Comparison of ENCODE assay signal across 25 cellular contexts in the genomic region with DNA sequence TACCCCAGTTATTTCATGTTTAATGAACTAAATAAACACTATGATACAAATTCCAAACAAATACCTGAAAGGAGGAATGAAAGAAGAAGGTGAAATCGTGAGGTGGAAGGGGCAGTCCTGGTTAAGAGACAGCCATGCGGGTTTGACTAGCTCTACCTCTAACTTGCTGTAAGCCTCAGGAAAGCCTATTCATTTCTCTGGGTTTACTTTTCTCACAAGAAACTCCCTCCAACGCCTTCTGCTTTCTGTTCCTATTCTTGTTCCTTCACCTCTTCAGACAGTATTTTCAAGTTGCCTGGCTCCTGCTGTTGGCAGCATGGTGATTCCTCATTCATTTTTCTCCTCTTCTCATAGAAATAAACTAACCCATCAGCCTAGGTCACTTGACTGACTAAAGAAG.
"Had no signal": no experiment of that assay in that cellular context is flagged by ENCODE, and none has a peak within 500 bp of the region (broad histone marks: within the 10 kb centered on the region; RNA-seq: fewer than 3 reads in every experiment).

No MANE protein-coding gene starts in this region.

- H3K4me3 Mint-ChIP-seq: activated CD4-positive, alpha-beta memory T cell treated with anti-CD3 and anti-CD28 coated beads for 36 hours; activated naive CD8-positive, alpha-beta T cell treated with anti-CD3 and anti-CD28 coated beads, Interleukin-2, amount 50 U/mL, for 24 hours; activated T-cell treated with anti-CD3 and anti-CD28 coated beads, Interleukin-2, amount 50 U/mL, for 72 hours; endodermal cell; naive thymus-derived CD4-positive, alpha-beta T cell; neural crest cell; stimulated activated naive CD8-positive, alpha-beta T cell treated with anti-CD3 and anti-CD28 coated beads, Interleukin-15, Interleukin-2, amounts not matched to agents 100 ng/mL and 50 ng/mL, for 24 hours had no signal

- H3K27ac Mint-ChIP-seq: activated CD4-positive, alpha-beta memory T cell treated with anti-CD3 and anti-CD28 coated beads for 36 hours; activated naive CD8-positive, alpha-beta T cell treated with anti-CD3 and anti-CD28 coated beads, Interleukin-2, amount 50 U/mL, for 24 hours; activated T-cell treated with anti-CD3 and anti-CD28 coated beads, Interleukin-2, amount 50 U/mL, for 72 hours; endodermal cell; naive thymus-derived CD4-positive, alpha-beta T cell; stimulated activated naive CD8-positive, alpha-beta T cell treated with anti-CD3 and anti-CD28 coated beads, Interleukin-15, Interleukin-2, amounts not matched to agents 100 ng/mL and 50 ng/mL, for 24 hours had no signal

- H3K9me3 Mint-ChIP-seq: activated CD4-positive, alpha-beta memory T cell treated with anti-CD3 and anti-CD28 coated beads for 36 hours; activated naive CD8-positive, alpha-beta T cell treated with anti-CD3 and anti-CD28 coated beads, Interleukin-2, amount 50 U/mL, for 24 hours; neural crest cell had no signal

- H3K27me3 Mint-ChIP-seq: activated CD4-positive, alpha-beta memory T cell treated with anti-CD3 and anti-CD28 coated beads for 36 hours; activated naive CD8-positive, alpha-beta T cell treated with anti-CD3 and anti-CD28 coated beads, Interleukin-2, amount 50 U/mL, for 24 hours; naive thymus-derived CD4-positive, alpha-beta T cell; stimulated activated naive CD8-positive, alpha-beta T cell treated with anti-CD3 and anti-CD28 coated beads, Interleukin-15, Interleukin-2, amounts not matched to agents 100 ng/mL and 50 ng/mL, for 24 hours had no signal

- H3K4me1 Mint-ChIP-seq: activated naive CD8-positive, alpha-beta T cell treated with anti-CD3 and anti-CD28 coated beads, Interleukin-2, amount 50 U/mL, for 24 hours had no signal

- H3K4me3 ChIP-seq: coronary artery, esophagus squamous epithelium, gastrocnemius medialis, left lung, lung, right lobe of liver, skin epidermis, thyroid gland had no signal

- DNase-seq: activated CD4-positive, alpha-beta memory T cell treated with anti-CD3 and anti-CD28 coated beads for 36 hours; activated CD4-positive, alpha-beta T cell treated with anti-CD3 and anti-CD28 coated beads for 48 hours; activated effector memory CD4-positive, alpha-beta T cell treated with anti-CD3 and anti-CD28 coated beads, Interleukin-2, amount 50 U/mL, for 16 hours; activated naive CD4-positive, alpha-beta T cell treated with anti-CD3 and anti-CD28 coated beads, Interleukin-2, amount 50 U/mL, for 16 hours; activated naive CD8-positive, alpha-beta T cell treated with anti-CD3 and anti-CD28 coated beads, Interleukin-2, amount 50 U/mL, for 24 hours; activated T-cell treated with anti-CD3 and anti-CD28 coated beads, Interleukin-2, amount 50 U/mL, for 72 hours; cerebellar nuclear complex; endodermal cell; esophagus squamous epithelium; gastrocnemius medialis; hippocampal formation; kidney glomerular epithelial cell; left lung; naive thymus-derived CD4-positive, alpha-beta T cell; occipital lobe; posterior cingulate gyrus; right lobe of liver; stimulated activated CD4-positive, alpha-beta T cell treated with anti-CD3 and anti-CD28 coated beads, Interleukin-1b, Interleukin-23, amount 100 ng/mL, for 48 hours; substantia nigra; thyroid gland had no signal

- ATAC-seq: activated naive CD8-positive, alpha-beta T cell treated with anti-CD3 and anti-CD28 coated beads, Interleukin-2, amount 50 U/mL, for 24 hours; activated T-cell treated with anti-CD3 and anti-CD28 coated beads, Interleukin-2, amount 50 U/mL, for 72 hours; gastrocnemius medialis; left lung; naive thymus-derived CD4-positive, alpha-beta T cell; right lobe of liver had no signal
